In the genomic region with DNA sequence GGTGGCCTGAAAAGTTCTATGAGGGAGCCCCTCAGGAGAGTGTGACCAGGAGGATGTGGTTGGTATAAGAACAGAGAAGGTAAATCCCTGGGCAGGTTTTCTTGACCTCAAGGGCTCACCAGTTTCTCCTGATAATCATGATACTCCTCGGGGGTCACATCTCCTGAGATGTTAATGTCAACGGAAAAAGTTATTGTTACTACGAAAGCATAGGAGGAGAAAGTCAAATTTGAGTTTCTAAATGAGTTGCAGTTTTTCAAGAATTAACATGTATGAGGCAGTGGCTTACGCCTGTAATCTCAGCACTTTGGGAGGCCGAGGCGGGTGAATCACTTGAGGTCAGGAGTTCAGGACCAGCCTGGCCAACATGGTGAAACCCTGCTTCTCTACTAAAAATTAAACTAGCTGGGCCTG, we compare ENCODE assay signal across 13 cellular contexts. TPM values are rescaled to one million over a fixed set of nuclear protein-coding genes. Genes with fewer than 3 reads are reported as not detected.
DNase-seq lines count a peak whose midpoint lies in the region; ATAC-seq and TF ChIP-seq lines count a peak whose summit lies in the region.
"Had no signal": no experiment of that assay in that cellular context is flagged by ENCODE, and none has a peak within 500 bp of the region (broad histone marks: within the 10 kb centered on the region; RNA-seq: fewer than 3 reads in every experiment).

No MANE protein-coding gene starts in this region.

- ATAC-seq in GM18867 (IDR thresholded peaks at IDR 0.05; ENCODE audit: unreplicated experiment) (peak; percentile 57), GM21619 (IDR thresholded peaks at IDR 0.05; ENCODE audit: unreplicated experiment) (peak; percentile 59), HG02852 (IDR thresholded peaks at IDR 0.05; ENCODE audit: unreplicated experiment) (no peak), GM21526 (IDR thresholded peaks at IDR 0.05; ENCODE audit: low FRiP score, unreplicated experiment) (no peak)

- peak overlapping the region; percentile 97 for H3K27ac ChIP-seq in VCaP

- peak; percentile 43 to 46 for DNase-seq in stimulated activated CD4-positive, alpha-beta T cell treated with anti-CD3 and anti-CD28 coated beads, Interleukin-15, amount 100 ng/mL, for 48 hours (ENCODE audit: low read depth in 2 of 2)
- DNase-seq in GM10266 (ENCODE audit: extremely low spot score) (no peak), cerebellum (ENCODE audit: low spot score) (no peak)
- DNase-seq: amniotic stem cell, GDM1, HCEC 1CT, occipital lobe, SW 1271 had no signal

- TF ChIP-seq CTCF in VCaP (conservative IDR thresholded peaks at IDR 0.05) (no peak), GM10266 (IDR thresholded peaks at IDR 0.05; ENCODE audit: control insufficient read depth, insufficient read depth, low read depth, missing control alignments) (no peak)

RNA-seq across cellular contexts. Expression of gene MGME1, which starts 23.4 kb away (rescaled TPM):
- total RNA-seq in cerebellum: 11.3 TPM

RNA-seq across cellular contexts. Expression of gene SNX5, which starts 23.6 kb away (rescaled TPM):
- 79.8 TPM for total RNA-seq in cerebellum

Comparison
In these comparisons a context has a peak if more than half of its experiments do, and no peak if none do; other contexts are left out.
1. ATAC-seq: peak in GM18867 (single experiment) and GM21619 (single experiment); none in HG02852 (single experiment) and GM21526 (single experiment).
2. DNase-seq: peak in stimulated activated CD4-positive, alpha-beta T cell treated with anti-CD3 and anti-CD28 coated beads, Interleukin-15, amount 100 ng/mL, for 48 hours (2 of 2); none in GM10266 (single experiment) and cerebellum (single experiment).